ENCODE assay signal across 1 cellular context in the genomic region with DNA sequence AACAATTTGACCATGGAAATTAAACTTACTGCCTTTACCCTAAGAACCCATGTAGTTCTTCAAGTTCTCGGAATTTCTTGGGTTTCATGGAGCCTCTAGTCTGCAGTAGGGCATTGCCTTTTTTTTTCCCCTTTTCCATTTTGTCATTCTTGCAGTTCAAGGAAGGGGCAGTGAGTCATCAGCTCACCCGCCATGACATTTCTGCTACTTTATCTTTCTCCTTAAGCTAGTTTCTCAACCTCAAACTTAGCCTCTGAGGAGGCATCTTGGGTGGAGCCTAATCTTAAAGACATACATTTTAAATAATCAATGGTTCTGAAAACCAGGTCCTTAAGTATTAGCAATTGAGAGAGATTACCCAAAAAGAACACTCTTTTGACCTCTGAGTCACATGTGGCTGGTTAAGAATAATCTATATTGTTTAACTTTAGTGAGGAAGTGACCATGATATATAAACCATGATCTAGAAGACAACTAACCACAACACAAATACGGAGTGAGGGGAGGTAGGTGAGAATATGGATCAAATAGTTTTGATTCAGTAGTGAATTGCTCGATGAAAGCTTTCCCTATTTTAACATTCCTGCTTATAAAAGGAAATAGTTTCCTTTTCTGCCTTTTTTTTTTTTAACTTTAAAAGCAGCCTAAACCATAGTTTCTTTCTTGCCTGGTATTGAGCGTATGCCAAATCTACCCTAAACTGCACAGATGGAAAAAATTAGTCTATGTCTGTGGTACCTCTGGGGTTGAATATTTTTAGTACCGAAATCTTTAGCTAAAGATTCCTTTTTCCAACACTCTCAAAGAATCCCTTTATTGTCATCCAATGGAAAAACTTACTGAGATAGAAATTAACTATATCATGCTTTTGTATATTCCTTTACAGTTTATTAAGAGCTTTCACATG. TPM values are rescaled to one million over a fixed set of nuclear protein-coding genes. Genes with fewer than 3 reads are reported as not detected.
"Had no signal": no experiment of that assay in that cellular context is flagged by ENCODE, and none has a peak within 500 bp of the region (broad histone marks: within the 10 kb centered on the region; RNA-seq: fewer than 3 reads in every experiment).

No MANE protein-coding gene starts in this region.

RNA-seq across cellular contexts. Expression of gene FAM72D, which starts 20.1 kb away (rescaled TPM):
- total RNA-seq: ascending aorta had no signal
